9 cellular contexts compared by ENCODE assay signal in genomic region chr2:72325592-72326422, GRCh38.
DNase-seq lines count a peak whose midpoint lies in the region; ATAC-seq and TF ChIP-seq lines count a peak whose summit lies in the region.
"Had no signal": no experiment of that assay in that cellular context is flagged by ENCODE, and none has a peak within 500 bp of the region (broad histone marks: within the 10 kb centered on the region; RNA-seq: fewer than 3 reads in every experiment).

No MANE protein-coding gene starts in this region.

- H3K9me3 Mint-ChIP-seq in WTC11, result peaks cover 6% of the 10 kb centered on the region

- H3K4me3 Mint-ChIP-seq in WTC11, result no peak overlapping the region
- H3K4me3 Mint-ChIP-seq: stimulated activated naive CD8-positive, alpha-beta T cell treated with anti-CD3 and anti-CD28 coated beads, Interleukin-15, Interleukin-2, amounts not matched to agents 100 ng/mL and 50 ng/mL, for 24 hours had no signal

- no peaks in the 10 kb centered on the region for H3K36me3 Mint-ChIP-seq in WTC11

- ATAC-seq in HG03378 (IDR thresholded peaks at IDR 0.05; ENCODE audit: unreplicated experiment), result peak; percentile 58
- ATAC-seq in WTC11, result peak; percentile 94

- no peak for DNase-seq in AG04450 (ENCODE audit: low read depth, low spot score)
- DNase-seq in GM13977 (ENCODE audit: low spot score), result peak; percentile 12
- peak; percentile 72 for DNase-seq in WTC11 (ENCODE audit: low spot score)
- peak; percentile 6 for DNase-seq in kidney glomerular epithelial cell (lab: John Stamatoyannopoulos, UW)
- no peak for DNase-seq in 8988T
- DNase-seq in NCI-H1092 treated with DMSO at 0.1 percent for 48 hours (lab: John Stamatoyannopoulos, UW), result no peak
- no peak for DNase-seq in NCI-H187 (lab: John Stamatoyannopoulos, UW)

- peak; percentile 69 for TF ChIP-seq CTCF in AG04450 (IDR thresholded peaks at IDR 0.05; ENCODE audit: low read depth, low read length)
- peak; percentile 75 for TF ChIP-seq CTCF in GM13977 (IDR thresholded peaks at IDR 0.05; ENCODE audit: extremely low read depth, insufficient read depth, missing control alignments)
- peak; percentile 73 for TF ChIP-seq CTCF in WTC11 (IDR thresholded peaks at IDR 0.05)

- no peak overlapping the region for H3K27ac Mint-ChIP-seq in WTC11
- H3K27ac Mint-ChIP-seq: stimulated activated naive CD8-positive, alpha-beta T cell treated with anti-CD3 and anti-CD28 coated beads, Interleukin-15, Interleukin-2, amounts not matched to agents 100 ng/mL and 50 ng/mL, for 24 hours had no signal

- H3K9me3 ChIP-seq in AG04450 (ENCODE audit: control insufficient read depth, insufficient read depth, low read length), result no peaks in the 10 kb centered on the region

- H3K4me3 ChIP-seq in AG04450 (ENCODE audit: low read depth, low read length), result no peak overlapping the region

- no peaks in the 10 kb centered on the region for H3K27me3 ChIP-seq in AG04450 (ENCODE audit: control insufficient read depth, insufficient read depth, low read length)

- H3K27ac ChIP-seq in AG04450 (ENCODE audit: low read depth, low read length), result no peak overlapping the region

- peaks cover 10% of the 10 kb centered on the region for H3K4me1 Mint-ChIP-seq in WTC11

- POLR2A ChIA-PET in AG04450 (lab: Yijun Ruan, JAX) (no interaction called here), WTC11 (lab: Charles Lee) (no interaction called here)

- CTCF ChIA-PET in AG04450 (lab: Charles Lee) (interaction anchor here (0.5 to 2.2 kb wide), 15 partner anchors 9 to 990 kb away, joined by 3 to 11 read pairs (median 3); no protein-coding TSS in a partner anchor), WTC11 (lab: Charles Lee) (interaction anchor here (0.6 to 2.9 kb wide), 23 partner anchors 9 to 443 kb away, joined by 3 to 32 read pairs (median 5); no protein-coding TSS in a partner anchor)

- H3K27me3 Mint-ChIP-seq in WTC11 (ENCODE audit: low read depth), result no peaks in the 10 kb centered on the region
- H3K27me3 Mint-ChIP-seq: stimulated activated naive CD8-positive, alpha-beta T cell treated with anti-CD3 and anti-CD28 coated beads, Interleukin-15, Interleukin-2, amounts not matched to agents 100 ng/mL and 50 ng/mL, for 24 hours had no signal

- in situ Hi-C loops in GM13977 (cut with MboI; ENCODE audit: low pct_unique_long_range_greater_than_20kb, low sequenced_read_pairs, unreplicated experiment), result no loop called here

TF ChIP-seq in WTC11, 78 proteins besides CTCF, POLR2A, EP300 and RAD21 (continues in another document):
- TF ChIP-seq KAT7 (CRISPR knock-in tag; IDR thresholded peaks at IDR 0.05; ENCODE audit: borderline replicate concordance) (no peak), ZNF317 (CRISPR knock-in tag; IDR thresholded peaks at IDR 0.05; ENCODE audit: borderline replicate concordance, low read depth) (no peak), NFATC4 (CRISPR knock-in tag; IDR thresholded peaks at IDR 0.05) (no peak), AFF4 (CRISPR knock-in tag; IDR thresholded peaks at IDR 0.05; ENCODE audit: borderline replicate concordance) (no peak), ZNF263 (CRISPR knock-in tag; IDR thresholded peaks at IDR 0.05; ENCODE audit: low read depth) (no peak), HMGA2 (CRISPR knock-in tag; IDR thresholded peaks at IDR 0.05) (no peak), PRDM15 (CRISPR knock-in tag; IDR thresholded peaks at IDR 0.05) (no peak), ZMAT4 (CRISPR knock-in tag; IDR thresholded peaks at IDR 0.05) (no peak), HMGXB4 (CRISPR knock-in tag; IDR thresholded peaks at IDR 0.05) (no peak), E2F1 (CRISPR knock-in tag; IDR thresholded peaks at IDR 0.05) (no peak)

Comparison
In these comparisons a context has a peak if more than half of its experiments do, and no peak if none do; other contexts are left out.
1. DNase-seq: peak in GM13977 (single experiment), WTC11 (single experiment) and kidney glomerular epithelial cell (single experiment); none in AG04450 (single experiment), 8988T (single experiment), NCI-H1092 treated with DMSO at 0.1 percent for 48 hours (single experiment) and NCI-H187 (0 of 2).
2. Peak in every context shown above with its lines, with median percentiles within 50 percentile points of each other: CTCF ChIP-seq.